ENCODE assay signal across 1 cellular context in the genomic region with DNA sequence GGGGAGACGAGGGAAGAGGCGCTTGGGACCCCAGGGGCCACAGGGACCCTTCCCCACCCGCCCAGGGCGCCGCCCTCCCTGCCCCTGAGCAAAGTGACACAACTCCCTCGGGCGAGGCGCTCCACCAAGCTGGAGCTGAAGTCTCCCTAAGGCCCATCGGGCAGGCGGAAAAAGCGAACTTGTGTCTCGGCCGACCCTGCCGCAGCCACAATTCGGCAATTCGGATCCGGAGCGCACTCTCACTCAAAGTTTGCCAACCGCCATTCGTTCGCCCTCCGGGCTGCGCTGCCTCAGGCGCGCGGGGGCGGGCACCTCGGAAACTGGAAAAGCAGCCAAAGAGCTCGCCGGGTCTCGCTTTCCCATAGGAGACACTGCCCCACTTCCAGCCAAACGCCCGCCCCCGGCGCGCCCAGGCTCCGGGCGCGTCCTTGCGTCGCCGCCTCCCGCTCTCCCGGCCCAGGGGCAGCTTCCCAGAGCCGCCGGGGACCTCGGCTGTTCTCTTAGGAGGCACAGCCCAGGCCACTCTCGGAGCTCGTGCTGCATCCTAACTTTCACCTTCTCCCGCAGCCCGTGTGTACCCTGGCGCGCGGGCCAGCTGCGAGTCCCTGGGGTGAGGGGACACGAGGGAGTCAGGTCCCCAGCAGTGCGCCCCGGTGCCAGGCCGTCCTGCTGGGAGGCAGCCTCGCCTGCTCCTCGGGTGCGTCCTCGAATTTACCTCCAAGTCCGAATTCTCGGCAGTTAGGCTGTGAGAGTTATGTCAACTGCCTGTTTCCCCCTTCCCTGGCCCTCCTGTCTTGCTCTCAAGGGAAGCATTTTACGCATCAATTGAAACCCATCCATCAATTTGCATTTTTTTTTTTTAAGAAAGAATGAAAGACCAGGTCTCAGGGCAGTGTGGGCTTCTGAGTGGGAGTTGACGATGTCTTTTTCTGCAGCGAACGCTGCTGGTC.
TF ChIP-seq lines count a peak whose summit lies in the region.

No MANE protein-coding gene starts in this region.

TF ChIP-seq in H1, 55 proteins besides CTCF, POLR2A, EP300 and RAD21:
- no peak for TF ChIP-seq RNF2 (IDR thresholded peaks at IDR 0.05; ENCODE audit: borderline replicate concordance, low read depth, low read length, missing control alignments, poor library complexity, severe bottlenecking)
- no peak for TF ChIP-seq EGR1 (IDR thresholded peaks at IDR 0.05; ENCODE audit: borderline replicate concordance, low read depth, low read length)
- no peak for TF ChIP-seq CBX5 (IDR thresholded peaks at IDR 0.05; ENCODE audit: low read depth, low read length)
- 0 out of 4 replicates have a peak, but pooled peaks of 1 of the 2 experiments have one; percentile 13 for TF ChIP-seq HDAC2 (IDR thresholded peaks at IDR 0.05; ENCODE audit: borderline replicate concordance in 1 of 2, low read depth in 2 of 2, low read length in 2 of 2)
- no peak for TF ChIP-seq BCL11A (IDR thresholded peaks at IDR 0.05; ENCODE audit: low read depth in 2 of 2, low read length in 2 of 2)
- TF ChIP-seq CBX8 (IDR thresholded peaks at IDR 0.05; ENCODE audit: borderline replicate concordance, low read depth, low read length): no peak
- TF ChIP-seq TCF12 (IDR thresholded peaks at IDR 0.05; ENCODE audit: low read depth, low read length): no peak
- TF ChIP-seq NRF1 (IDR thresholded peaks at IDR 0.05; ENCODE audit: low read depth, low read length): no peak
- TF ChIP-seq BRCA1 (IDR thresholded peaks at IDR 0.05; ENCODE audit: low read depth, low read length): no peak
- TF ChIP-seq TAF1 (IDR thresholded peaks at IDR 0.05; ENCODE audit: low read depth, low read length): 0 out of 2 replicates have a peak, but pooled peaks have one; percentile 41
- no peak for TF ChIP-seq JUN (IDR thresholded peaks at IDR 0.05; ENCODE audit: low read depth, low read length)
- no peak for TF ChIP-seq CEBPB (IDR thresholded peaks at IDR 0.05; ENCODE audit: low read depth, low read length)
- TF ChIP-seq TBP (IDR thresholded peaks at IDR 0.05; ENCODE audit: low read depth, low read length): no peak
- no peak for TF ChIP-seq MAFK (IDR thresholded peaks at IDR 0.05; ENCODE audit: low read depth, low read length)
- TF ChIP-seq POU5F1 (IDR thresholded peaks at IDR 0.05; ENCODE audit: low read depth, low read length): no peak
- no peak for TF ChIP-seq TAF7 (optimal IDR thresholded peaks at IDR 0.05; ENCODE audit: borderline replicate concordance, low read depth, low read length)
- peak; percentile 53 for TF ChIP-seq SUZ12 (IDR thresholded peaks at IDR 0.05; ENCODE audit: low read length)
- TF ChIP-seq RBBP5 (IDR thresholded peaks at IDR 0.05; ENCODE audit: borderline replicate concordance, low read depth, low read length): peak; percentile 86; the same call in 1 of the 2 replicates
- no peak for TF ChIP-seq POLR2AphosphoS5 (IDR thresholded peaks at IDR 0.05; ENCODE audit: low read depth, low read length)
- TF ChIP-seq TEAD4 (IDR thresholded peaks at IDR 0.05; ENCODE audit: low read depth, low read length): no peak
- no peak for TF ChIP-seq SIN3A (conservative IDR thresholded peaks at IDR 0.05 in 1 of 2, IDR thresholded peaks at IDR 0.05 in 1 of 2; ENCODE audit: low read depth in 1 of 2, low read length in 2 of 2)
- peak; percentile 74 for TF ChIP-seq KDM4A (IDR thresholded peaks at IDR 0.05; ENCODE audit: low read depth, low read length, severe bottlenecking)
- TF ChIP-seq EZH2 (IDR thresholded peaks at IDR 0.05; ENCODE audit: low read depth, low read length, severe bottlenecking): peak; percentile 45
- no peak for TF ChIP-seq ATF2 (IDR thresholded peaks at IDR 0.05; ENCODE audit: low read length)
- TF ChIP-seq, protein P1, sequence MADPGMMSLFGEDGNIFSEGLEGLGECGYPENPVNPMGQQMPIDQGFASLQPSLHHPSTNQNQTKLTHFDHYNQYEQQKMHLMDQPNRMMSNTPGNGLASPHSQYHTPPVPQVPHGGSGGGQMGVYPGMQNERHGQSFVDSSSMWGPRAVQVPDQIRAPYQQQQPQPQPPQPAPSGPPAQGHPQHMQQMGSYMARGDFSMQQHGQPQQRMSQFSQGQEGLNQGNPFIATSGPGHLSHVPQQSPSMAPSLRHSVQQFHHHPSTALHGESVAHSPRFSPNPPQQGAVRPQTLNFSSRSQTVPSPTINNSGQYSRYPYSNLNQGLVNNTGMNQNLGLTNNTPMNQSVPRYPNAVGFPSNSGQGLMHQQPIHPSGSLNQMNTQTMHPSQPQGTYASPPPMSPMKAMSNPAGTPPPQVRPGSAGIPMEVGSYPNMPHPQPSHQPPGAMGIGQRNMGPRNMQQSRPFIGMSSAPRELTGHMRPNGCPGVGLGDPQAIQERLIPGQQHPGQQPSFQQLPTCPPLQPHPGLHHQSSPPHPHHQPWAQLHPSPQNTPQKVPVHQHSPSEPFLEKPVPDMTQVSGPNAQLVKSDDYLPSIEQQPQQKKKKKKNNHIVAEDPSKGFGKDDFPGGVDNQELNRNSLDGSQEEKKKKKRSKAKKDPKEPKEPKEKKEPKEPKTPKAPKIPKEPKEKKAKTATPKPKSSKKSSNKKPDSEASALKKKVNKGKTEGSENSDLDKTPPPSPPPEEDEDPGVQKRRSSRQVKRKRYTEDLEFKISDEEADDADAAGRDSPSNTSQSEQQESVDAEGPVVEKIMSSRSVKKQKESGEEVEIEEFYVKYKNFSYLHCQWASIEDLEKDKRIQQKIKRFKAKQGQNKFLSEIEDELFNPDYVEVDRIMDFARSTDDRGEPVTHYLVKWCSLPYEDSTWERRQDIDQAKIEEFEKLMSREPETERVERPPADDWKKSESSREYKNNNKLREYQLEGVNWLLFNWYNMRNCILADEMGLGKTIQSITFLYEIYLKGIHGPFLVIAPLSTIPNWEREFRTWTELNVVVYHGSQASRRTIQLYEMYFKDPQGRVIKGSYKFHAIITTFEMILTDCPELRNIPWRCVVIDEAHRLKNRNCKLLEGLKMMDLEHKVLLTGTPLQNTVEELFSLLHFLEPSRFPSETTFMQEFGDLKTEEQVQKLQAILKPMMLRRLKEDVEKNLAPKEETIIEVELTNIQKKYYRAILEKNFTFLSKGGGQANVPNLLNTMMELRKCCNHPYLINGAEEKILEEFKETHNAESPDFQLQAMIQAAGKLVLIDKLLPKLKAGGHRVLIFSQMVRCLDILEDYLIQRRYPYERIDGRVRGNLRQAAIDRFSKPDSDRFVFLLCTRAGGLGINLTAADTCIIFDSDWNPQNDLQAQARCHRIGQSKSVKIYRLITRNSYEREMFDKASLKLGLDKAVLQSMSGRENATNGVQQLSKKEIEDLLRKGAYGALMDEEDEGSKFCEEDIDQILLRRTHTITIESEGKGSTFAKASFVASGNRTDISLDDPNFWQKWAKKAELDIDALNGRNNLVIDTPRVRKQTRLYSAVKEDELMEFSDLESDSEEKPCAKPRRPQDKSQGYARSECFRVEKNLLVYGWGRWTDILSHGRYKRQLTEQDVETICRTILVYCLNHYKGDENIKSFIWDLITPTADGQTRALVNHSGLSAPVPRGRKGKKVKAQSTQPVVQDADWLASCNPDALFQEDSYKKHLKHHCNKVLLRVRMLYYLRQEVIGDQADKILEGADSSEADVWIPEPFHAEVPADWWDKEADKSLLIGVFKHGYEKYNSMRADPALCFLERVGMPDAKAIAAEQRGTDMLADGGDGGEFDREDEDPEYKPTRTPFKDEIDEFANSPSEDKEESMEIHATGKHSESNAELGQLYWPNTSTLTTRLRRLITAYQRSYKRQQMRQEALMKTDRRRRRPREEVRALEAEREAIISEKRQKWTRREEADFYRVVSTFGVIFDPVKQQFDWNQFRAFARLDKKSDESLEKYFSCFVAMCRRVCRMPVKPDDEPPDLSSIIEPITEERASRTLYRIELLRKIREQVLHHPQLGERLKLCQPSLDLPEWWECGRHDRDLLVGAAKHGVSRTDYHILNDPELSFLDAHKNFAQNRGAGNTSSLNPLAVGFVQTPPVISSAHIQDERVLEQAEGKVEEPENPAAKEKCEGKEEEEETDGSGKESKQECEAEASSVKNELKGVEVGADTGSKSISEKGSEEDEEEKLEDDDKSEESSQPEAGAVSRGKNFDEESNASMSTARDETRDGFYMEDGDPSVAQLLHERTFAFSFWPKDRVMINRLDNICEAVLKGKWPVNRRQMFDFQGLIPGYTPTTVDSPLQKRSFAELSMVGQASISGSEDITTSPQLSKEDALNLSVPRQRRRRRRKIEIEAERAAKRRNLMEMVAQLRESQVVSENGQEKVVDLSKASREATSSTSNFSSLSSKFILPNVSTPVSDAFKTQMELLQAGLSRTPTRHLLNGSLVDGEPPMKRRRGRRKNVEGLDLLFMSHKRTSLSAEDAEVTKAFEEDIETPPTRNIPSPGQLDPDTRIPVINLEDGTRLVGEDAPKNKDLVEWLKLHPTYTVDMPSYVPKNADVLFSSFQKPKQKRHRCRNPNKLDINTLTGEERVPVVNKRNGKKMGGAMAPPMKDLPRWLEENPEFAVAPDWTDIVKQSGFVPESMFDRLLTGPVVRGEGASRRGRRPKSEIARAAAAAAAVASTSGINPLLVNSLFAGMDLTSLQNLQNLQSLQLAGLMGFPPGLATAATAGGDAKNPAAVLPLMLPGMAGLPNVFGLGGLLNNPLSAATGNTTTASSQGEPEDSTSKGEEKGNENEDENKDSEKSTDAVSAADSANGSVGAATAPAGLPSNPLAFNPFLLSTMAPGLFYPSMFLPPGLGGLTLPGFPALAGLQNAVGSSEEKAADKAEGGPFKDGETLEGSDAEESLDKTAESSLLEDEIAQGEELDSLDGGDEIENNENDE (IDR thresholded peaks at IDR 0.05; ENCODE audit: insufficient replicate concordance, low read length): no peak
- no peak for TF ChIP-seq YY1 (IDR thresholded peaks at IDR 0.05; ENCODE audit: low read depth, low read length)
TF ChIP-seq in H1: peak in this region for 6.
